8 cellular contexts compared by ENCODE assay signal in the genomic region with DNA sequence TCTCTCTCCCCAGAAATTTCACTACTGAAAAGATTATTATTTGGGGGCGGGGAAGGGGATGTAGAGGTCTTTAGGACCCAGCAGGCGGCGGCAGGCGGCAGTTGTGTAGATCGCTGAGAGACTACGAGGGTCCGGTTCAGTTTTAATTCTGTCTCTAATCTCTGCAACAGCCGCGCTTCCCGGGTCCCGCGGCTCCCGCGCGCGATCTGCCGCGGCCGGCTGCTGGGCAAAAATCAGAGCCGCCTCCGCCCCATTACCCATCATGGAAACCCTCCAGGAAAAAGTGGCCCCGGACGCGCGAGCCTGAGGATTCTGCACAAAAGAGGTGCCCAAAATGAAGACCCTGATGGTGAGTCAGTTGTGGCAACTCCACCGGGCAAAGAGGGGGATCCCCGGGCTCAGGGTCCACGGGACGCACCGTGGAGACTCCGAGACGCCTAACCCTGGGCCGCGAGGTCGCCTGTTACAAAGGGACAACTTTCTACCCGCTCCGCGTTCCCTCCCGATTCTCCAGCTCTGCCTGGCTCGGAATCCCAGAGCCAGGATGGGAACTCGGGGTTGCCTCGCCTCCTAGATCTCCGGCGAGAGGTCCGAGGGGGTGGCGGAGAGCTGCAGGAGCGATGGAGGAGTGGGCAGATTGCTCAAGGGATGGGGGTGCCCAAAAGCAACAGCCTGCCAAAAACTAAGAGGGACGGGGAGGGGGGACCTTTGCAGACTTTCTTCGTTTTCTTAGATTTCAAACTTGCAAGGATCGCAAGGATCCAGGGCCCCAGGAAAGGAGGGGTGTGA. TPM values are rescaled to one million over a fixed set of nuclear protein-coding genes. Genes with fewer than 3 reads are reported as not detected.
A peak's percentile ranks its signal among the peaks of the same experiment; 100 is the strongest.
DNase-seq lines count a peak whose midpoint lies in the region; ATAC-seq and TF ChIP-seq lines count a peak whose summit lies in the region.

TSS of gene ST6GALNAC5 (plus strand) at position 139 of the 789 bp plus-strand sequence.

- H3K4me1 ChIP-seq in CD8-positive, alpha-beta T cell (ENCODE audit: insufficient read depth, low read length): no peaks in the 10 kb centered on the region

- TF ChIP-seq CTCF in CD8-positive, alpha-beta T cell (IDR thresholded peaks at IDR 0.05): no peak
- peak; percentile 38 for TF ChIP-seq CTCF in glutamatergic neuron (IDR thresholded peaks at IDR 0.05; ENCODE audit: partially characterized antibody, unreplicated experiment)

- peaks cover 9% of the 10 kb centered on the region for H3K27me3 ChIP-seq in CD8-positive, alpha-beta T cell (ENCODE audit: insufficient read depth, low read length)

- CTCF ChIA-PET in CD8-positive, alpha-beta T cell (lab: Charles Lee): no interaction called here

- H3K27me3 Mint-ChIP-seq in CD8-positive, alpha-beta T cell (ENCODE audit: low read depth): peaks cover 57% of the 10 kb centered on the region
- H3K27me3 Mint-ChIP-seq in IgD-negative memory B cell: peaks cover 36% of the 10 kb centered on the region
- peaks cover 8% of the 10 kb centered on the region for H3K27me3 Mint-ChIP-seq in glutamatergic neuron (ENCODE audit: unreplicated experiment)

- no peaks in the 10 kb centered on the region for H3K9me3 Mint-ChIP-seq in CD8-positive, alpha-beta T cell
- H3K9me3 Mint-ChIP-seq in IgD-negative memory B cell (peaks cover 0 to 3% (median 0%) of the 10 kb centered on the region in 3 donors), glutamatergic neuron (ENCODE audit: unreplicated experiment) (peaks cover 10% of the 10 kb centered on the region)

- H3K27ac ChIP-seq in CD8-positive, alpha-beta T cell (ENCODE audit: low read depth, low read length): no peak within 1 kb of the TSS

- peaks cover 7% of the 10 kb centered on the region for H3K4me1 Mint-ChIP-seq in CD8-positive, alpha-beta T cell (ENCODE audit: low read depth)
- H3K4me1 Mint-ChIP-seq in IgD-negative memory B cell: peaks cover 0 to 6% (median 5%) of the 10 kb centered on the region in 3 donors
- peaks cover 29% of the 10 kb centered on the region for H3K4me1 Mint-ChIP-seq in glutamatergic neuron (ENCODE audit: low read depth, unreplicated experiment)

- intact Hi-C loops in CD8-positive, alpha-beta T cell (cut with DNase I, micrococcal nuclease): no loop called here
- intact Hi-C loops in posterior cingulate gyrus (cut with DNase I): no loop called here

- H3K27ac Mint-ChIP-seq in CD8-positive, alpha-beta T cell: no peak within 1 kb of the TSS
- H3K27ac Mint-ChIP-seq in IgD-negative memory B cell (no peak within 1 kb of the TSS), glutamatergic neuron (ENCODE audit: unreplicated experiment) (peak within 1 kb of the TSS; percentile 94)

- H3K36me3 ChIP-seq in CD8-positive, alpha-beta T cell (ENCODE audit: insufficient read depth, low read length): no peaks in the 10 kb centered on the region

- no peaks in the 10 kb centered on the region for H3K9me3 ChIP-seq in CD8-positive, alpha-beta T cell (ENCODE audit: low read length)

- H3K4me3 ChIP-seq in CD8-positive, alpha-beta T cell (ENCODE audit: low read depth, low read length): peak within 1 kb of the TSS; percentile 34

- no peaks in the 10 kb centered on the region for H3K36me3 Mint-ChIP-seq in CD8-positive, alpha-beta T cell
- H3K36me3 Mint-ChIP-seq in IgD-negative memory B cell (no peaks in the 10 kb centered on the region), glutamatergic neuron (ENCODE audit: unreplicated experiment) (no peaks in the 10 kb centered on the region)

- no peak for ATAC-seq in CD8-positive, alpha-beta T cell
- ATAC-seq in GM19455 (IDR thresholded peaks at IDR 0.05; ENCODE audit: unreplicated experiment): no peak
- ATAC-seq in HG02884 (IDR thresholded peaks at IDR 0.05; ENCODE audit: unreplicated experiment): no peak
- ATAC-seq in activated CD4-positive, CD25-positive, alpha-beta regulatory T cell treated with anti-CD3 and anti-CD28 coated beads, Interleukin-2, amount 50 U/mL, for 24 hours: no peak

- no peak for DNase-seq in CD8-positive, alpha-beta T cell
- DNase-seq in activated T-cell treated with anti-CD3 and anti-CD28 coated beads, Interleukin-2, amount 50 U/mL, for 1 hour: peak; percentile 17
- DNase-seq in glutamatergic neuron (peak; percentile 65), posterior cingulate gyrus (peak; percentile 21 to 91 (median 54))

- POLR2A ChIA-PET in CD8-positive, alpha-beta T cell (lab: Charles Lee): no interaction called here

- peak within 1 kb of the TSS; percentile 69 for H3K4me3 Mint-ChIP-seq in CD8-positive, alpha-beta T cell
- H3K4me3 Mint-ChIP-seq in IgD-negative memory B cell (peak within 1 kb of the TSS; percentile 19 to 89 (median 78)), glutamatergic neuron (ENCODE audit: unreplicated experiment) (peak within 1 kb of the TSS; percentile 91)

RNA-seq across cellular contexts. Expression of gene ST6GALNAC5, which starts in this region (rescaled TPM):
- not detected for total RNA-seq in CD8-positive, alpha-beta T cell
- not detected for polyA plus RNA-seq in IgD-negative memory B cell
- total RNA-seq in glutamatergic neuron (ENCODE audit: unreplicated experiment): 141 TPM

Comparison
In these comparisons a context has a peak if more than half of its experiments do, and no peak if none do; other contexts are left out.
1. RNA of gene ST6GALNAC5 (total RNA-seq): 141 TPM in glutamatergic neuron (single experiment); not detected in CD8-positive, alpha-beta T cell; every median in the first group is over 100 times any median in the second.
2. DNase-seq: peak in activated T-cell treated with anti-CD3 and anti-CD28 coated beads, Interleukin-2, amount 50 U/mL, for 1 hour (single experiment), glutamatergic neuron (single experiment) and posterior cingulate gyrus (10 of 10); none in CD8-positive, alpha-beta T cell (0 of 7).
3. Peak in every context shown above with its lines, with median percentiles within 50 percentile points of each other: H3K4me3 Mint-ChIP-seq.